19 cellular contexts compared by ENCODE assay signal in the genomic region with DNA sequence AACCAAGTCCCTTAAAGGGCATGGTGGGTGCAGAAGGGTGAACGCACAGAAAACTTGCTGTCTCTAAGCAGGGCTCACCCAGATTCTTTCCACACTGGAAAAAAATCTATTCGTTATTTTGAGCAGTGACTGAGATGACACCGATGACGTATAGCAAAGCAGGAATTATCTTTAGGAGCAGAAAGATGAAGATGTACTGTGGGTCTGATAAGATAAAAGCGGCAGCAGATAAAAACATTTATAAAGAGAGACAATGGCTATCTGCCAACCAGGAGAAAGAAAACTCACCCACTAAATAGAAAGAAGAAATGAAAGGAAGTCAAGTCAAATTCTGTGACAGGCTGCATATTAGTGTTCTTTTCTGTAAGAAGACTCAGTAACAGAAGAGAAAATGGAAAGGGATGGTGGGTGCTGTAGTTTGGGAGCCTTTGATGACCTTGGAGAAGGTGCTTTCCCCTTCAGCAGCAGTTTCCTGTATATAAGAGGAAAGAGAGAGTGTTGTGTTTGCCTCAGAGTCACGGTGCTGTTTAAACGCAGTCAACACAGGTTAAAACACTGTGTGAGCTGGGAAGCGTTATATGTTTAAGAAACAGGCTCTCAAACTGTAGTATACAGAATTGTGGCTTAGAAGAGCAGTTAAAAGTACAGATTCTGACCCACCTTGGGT.
DNase-seq lines count a peak whose midpoint lies in the region; ATAC-seq, FAIRE-seq and TF ChIP-seq lines count a peak whose summit lies in the region.
"Had no signal": no experiment of that assay in that cellular context is flagged by ENCODE, and none has a peak within 500 bp of the region (broad histone marks: within the 10 kb centered on the region; RNA-seq: fewer than 3 reads in every experiment).

No MANE protein-coding gene starts in this region.

- no peaks in the 10 kb centered on the region for H3K9me3 ChIP-seq in Loucy (ENCODE audit: insufficient read depth, low read depth, low read length)
- H3K9me3 ChIP-seq: breast epithelium, pancreas had no signal

- H3K4me1 Mint-ChIP-seq in activated T-cell treated with anti-CD3 and anti-CD28 coated beads, Interleukin-2, amount 50 U/mL, for 24 hours (ENCODE audit: low read depth) = peaks cover 15% of the 10 kb centered on the region
- peaks cover 26 to 42% of the 10 kb centered on the region in 2 donors for H3K4me1 Mint-ChIP-seq in natural killer cell

- no peak overlapping the region for H3K4me3 ChIP-seq in Loucy (ENCODE audit: low read length, poor library complexity, severe bottlenecking)
- H3K4me3 ChIP-seq: breast epithelium, hepatocyte, pancreas, smooth muscle cell had no signal

- peaks cover 3% of the 10 kb centered on the region for H3K27me3 Mint-ChIP-seq in activated T-cell treated with anti-CD3 and anti-CD28 coated beads, Interleukin-2, amount 50 U/mL, for 24 hours
- H3K27me3 Mint-ChIP-seq in natural killer cell (ENCODE audit: low read depth in 2 of 2) = peaks cover 6 to 9% of the 10 kb centered on the region in 2 donors

- no peak for DNase-seq in activated T-cell treated with anti-CD3 and anti-CD28 coated beads, Interleukin-2, amount 50 U/mL, for 24 hours
- DNase-seq in activated T-cell treated with anti-CD3 and anti-CD28 coated beads, Interleukin-2, amount 50 U/mL, for 48 hours = no peak
- no peak for DNase-seq in activated naive CD4-positive, alpha-beta T cell treated with anti-CD3 and anti-CD28 coated beads, Interleukin-2, amount 50 U/mL, for 72 hours (ENCODE audit: low spot score in 2 of 2)
- DNase-seq in natural killer cell (no peak), iPS-NIHi7 (ENCODE audit: extremely low spot score) (no peak), NCI-H1105 (lab: John Stamatoyannopoulos, UW) (no peak), GM12892 (ENCODE audit: insufficient read length) (no peak)
- DNase-seq: activated CD4-positive, CD25-positive, alpha-beta regulatory T cell; activated effector memory CD4-positive, alpha-beta T cell treated with anti-CD3 and anti-CD28 coated beads, Interleukin-2, amount 50 U/mL, for 16 hours; GF-D8; MM.1S; NCI-H2029 treated with DMSO at 0.1 percent for 48 hours; NCI-H526; pancreas; SW 1271 had no signal

- H3K36me3 Mint-ChIP-seq in activated T-cell treated with anti-CD3 and anti-CD28 coated beads, Interleukin-2, amount 50 U/mL, for 24 hours (ENCODE audit: low read depth) = no peaks in the 10 kb centered on the region
- H3K36me3 Mint-ChIP-seq in activated naive CD4-positive, alpha-beta T cell treated with anti-CD3 and anti-CD28 coated beads, Interleukin-2, amount 50 U/mL, for 72 hours = peaks cover 0 to 4% of the 10 kb centered on the region in 2 donors
- H3K36me3 Mint-ChIP-seq in natural killer cell = no peaks in the 10 kb centered on the region

- peak overlapping the region; percentile 13 for H3K4me2 ChIP-seq in Loucy (ENCODE audit: low read depth, low read length, poor library complexity, severe bottlenecking)
- H3K4me2 ChIP-seq: hepatocyte, smooth muscle cell had no signal

- H3K9me2 ChIP-seq in Loucy (replicated peaks; ENCODE audit: low read depth, low read length) = no peaks in the 10 kb centered on the region

- H3K4me1 ChIP-seq in Loucy (ENCODE audit: insufficient read depth, low read length, poor library complexity, severe bottlenecking) = peaks cover 17% of the 10 kb centered on the region
- H3K4me1 ChIP-seq: breast epithelium, pancreas had no signal

- H2AFZ ChIP-seq in Loucy (ENCODE audit: low read length) = peak overlapping the region; percentile 57
- H2AFZ ChIP-seq: hepatocyte had no signal

- H3K36me3 ChIP-seq in Loucy (ENCODE audit: insufficient read depth, low read length) = no peaks in the 10 kb centered on the region
- H3K36me3 ChIP-seq: breast epithelium, pancreas had no signal

- no peaks in the 10 kb centered on the region for H3F3A ChIP-seq in Loucy (ENCODE audit: low read depth)

- no peaks in the 10 kb centered on the region for H3K27me3 ChIP-seq in Loucy (ENCODE audit: insufficient read depth, low read length, poor library complexity, severe bottlenecking)
- H3K27me3 ChIP-seq: breast epithelium, hepatocyte, pancreas had no signal

- no peaks in the 10 kb centered on the region for H4K20me1 ChIP-seq in Loucy (ENCODE audit: insufficient read depth, low read length, poor library complexity, severe bottlenecking)

- H3K27ac Mint-ChIP-seq in activated T-cell treated with anti-CD3 and anti-CD28 coated beads, Interleukin-2, amount 50 U/mL, for 24 hours = peak overlapping the region; percentile 50
- H3K27ac Mint-ChIP-seq in activated naive CD4-positive, alpha-beta T cell treated with anti-CD3 and anti-CD28 coated beads, Interleukin-2, amount 50 U/mL, for 72 hours = peak overlapping the region; percentile 44 to 55
- H3K27ac Mint-ChIP-seq in natural killer cell = peak overlapping the region in 1 of 2 donors; percentile 75

- TF ChIP-seq POLR2A in GM12892 (IDR thresholded peaks at IDR 0.05; ENCODE audit: low read depth, low read length) = no peak

- no peak for FAIRE-seq in GM12892 (lab: Jason Lieb, UNC)
- FAIRE-seq: pancreas had no signal

- peak; percentile 83 to 85 for ATAC-seq in activated naive CD4-positive, alpha-beta T cell treated with anti-CD3 and anti-CD28 coated beads, Interleukin-2, amount 50 U/mL, for 72 hours
- ATAC-seq in natural killer cell = peak; percentile 36 to 56 (median 48)
- ATAC-seq: pancreas had no signal

- intact Hi-C loops in natural killer cell (cut with micrococcal nuclease) = no loop called here

- H3K9ac ChIP-seq in Loucy (ENCODE audit: low read depth, low read length, poor library complexity, severe bottlenecking) = no peak overlapping the region

- H3K79me2 ChIP-seq in Loucy (ENCODE audit: insufficient read depth, low read length) = no peaks in the 10 kb centered on the region
- H3K79me2 ChIP-seq: hepatocyte had no signal

- no peak for TF ChIP-seq CTCF in Loucy (conservative IDR thresholded peaks at IDR 0.05; ENCODE audit: low read length)
- TF ChIP-seq CTCF in natural killer cell (IDR thresholded peaks at IDR 0.05) = no peak

- no peaks in the 10 kb centered on the region for H3K9me3 Mint-ChIP-seq in activated T-cell treated with anti-CD3 and anti-CD28 coated beads, Interleukin-2, amount 50 U/mL, for 24 hours
- no peaks in the 10 kb centered on the region for H3K9me3 Mint-ChIP-seq in activated naive CD4-positive, alpha-beta T cell treated with anti-CD3 and anti-CD28 coated beads, Interleukin-2, amount 50 U/mL, for 72 hours
- H3K9me3 Mint-ChIP-seq in natural killer cell = no peaks in the 10 kb centered on the region

- peak overlapping the region; percentile 58 for H3K4me3 Mint-ChIP-seq in activated T-cell treated with anti-CD3 and anti-CD28 coated beads, Interleukin-2, amount 50 U/mL, for 24 hours
- H3K4me3 Mint-ChIP-seq in natural killer cell = peak overlapping the region; percentile 36
